9 cellular contexts compared by ENCODE assay signal in genomic region chr16:31107465-31107867, GRCh38. TPM values are rescaled to one million over a fixed set of nuclear protein-coding genes. Genes with fewer than 3 reads are reported as not detected.
DNase-seq lines count a peak whose midpoint lies in the region; ATAC-seq and TF ChIP-seq lines count a peak whose summit lies in the region.
"Had no signal": no experiment of that assay in that cellular context is flagged by ENCODE, and none has a peak within 500 bp of the region (broad histone marks: within the 10 kb centered on the region; RNA-seq: fewer than 3 reads in every experiment).

No MANE protein-coding gene starts in this region.

- H3K27me3 ChIP-seq in KMS-11 (ENCODE audit: insufficient read depth, low read depth) = no peaks in the 10 kb centered on the region

- peak overlapping the region; percentile 67 for H3K4me3 ChIP-seq in KMS-11 (IDR thresholded peaks at IDR 0.05; ENCODE audit: insufficient read depth, low read depth, low read length)

- no peaks in the 10 kb centered on the region for H3K27me3 Mint-ChIP-seq in Calu3 (ENCODE audit: unreplicated experiment)
- peaks cover 20% of the 10 kb centered on the region for H3K27me3 Mint-ChIP-seq in endothelial cell (ENCODE audit: unreplicated experiment)

- H3K4me2 ChIP-seq in KMS-11 = peak overlapping the region; percentile 98

- peaks cover 27% of the 10 kb centered on the region for H3K4me1 Mint-ChIP-seq in Calu3 (ENCODE audit: low read depth, unreplicated experiment)
- H3K4me1 Mint-ChIP-seq in endothelial cell (ENCODE audit: unreplicated experiment) = peaks cover 9% of the 10 kb centered on the region

- H3K27ac Mint-ChIP-seq in Calu3 (ENCODE audit: unreplicated experiment) (no peak overlapping the region), endothelial cell (ENCODE audit: unreplicated experiment) (peak overlapping the region; percentile 80)

- peak overlapping the region; percentile 75 for H2AFZ ChIP-seq in KMS-11 (ENCODE audit: low read depth)

- H3K9me3 Mint-ChIP-seq in Calu3 (ENCODE audit: low read depth, unreplicated experiment) (no peaks in the 10 kb centered on the region), endothelial cell (ENCODE audit: unreplicated experiment) (no peaks in the 10 kb centered on the region)

- H3K36me3 Mint-ChIP-seq in Calu3 (ENCODE audit: insufficient read depth, unreplicated experiment) (peaks cover 35% of the 10 kb centered on the region), endothelial cell (ENCODE audit: low read depth, unreplicated experiment) (peaks cover 24% of the 10 kb centered on the region)

- no peaks in the 10 kb centered on the region for H4K20me1 ChIP-seq in KMS-11 (ENCODE audit: insufficient read depth)

- H3K4me1 ChIP-seq in KMS-11 (ENCODE audit: low read depth, poor library complexity, severe bottlenecking) = peaks cover 21% of the 10 kb centered on the region

- ATAC-seq in GM21360 (IDR thresholded peaks at IDR 0.05; ENCODE audit: unreplicated experiment) = peak; percentile 43

- no peak for TF ChIP-seq CTCF in Calu3 (IDR thresholded peaks at IDR 0.05; ENCODE audit: unreplicated experiment)
- TF ChIP-seq CTCF in KMS-11 (conservative IDR thresholded peaks at IDR 0.05; ENCODE audit: low read depth, low read length) = no peak
- no peak for TF ChIP-seq CTCF in endothelial cell (IDR thresholded peaks at IDR 0.05; ENCODE audit: unreplicated experiment)

- no peaks in the 10 kb centered on the region for H3K36me3 ChIP-seq in KMS-11 (ENCODE audit: insufficient read depth)

- H3K79me2 ChIP-seq in KMS-11 (ENCODE audit: insufficient read depth, low read depth) = peaks cover 14% of the 10 kb centered on the region; the same call in 1 of the 2 replicates

- CTCF ChIA-PET in Calu3 (lab: Charles Lee) = no interaction called here

- intact Hi-C loops in Calu3 (cut with micrococcal nuclease; ENCODE audit: unreplicated experiment) = loop anchor here (5.0 kb wide), 1 partner anchor 40 kb away; no protein-coding TSS in a partner anchor

- H3K27ac ChIP-seq in KMS-11 = peak overlapping the region; percentile 87

- H3K4me3 Mint-ChIP-seq in Calu3 (ENCODE audit: low read depth, unreplicated experiment) (peak overlapping the region; percentile 64), endothelial cell (ENCODE audit: unreplicated experiment) (peak overlapping the region; percentile 97)

- H3K9ac ChIP-seq in KMS-11 = peak overlapping the region; percentile 87

- DNase-seq in Calu3 = no peak
- DNase-seq in endothelial cell (ENCODE audit: low spot score) = no peak
- no peak for DNase-seq in globus pallidus (ENCODE audit: low spot score)
- no peak for DNase-seq in NCI-H2227 treated with DMSO at 0.1 percent for 48 hours (lab: John Stamatoyannopoulos, UW)
- DNase-seq in NOMO-1 (lab: John Stamatoyannopoulos, UW; ENCODE audit: unreplicated experiment in 2 of 2) = no peak
- DNase-seq in medulla oblongata (ENCODE audit: extremely low spot score) = no peak

- no TSS peak for BruUV-seq in Calu3 (replicated peaks; lab: Mats Ljungman, UMichigan)

RNA-seq across cellular contexts. Expression of gene BCKDK, which starts 0.7 kb away (rescaled TPM):
- 49.3 and 52.0 TPM in 2 replicates for total RNA-seq in Calu3 (2022)
- 56.8 TPM for total RNA-seq in endothelial cell (ENCODE audit: unreplicated experiment)

RNA-seq across cellular contexts. Expression of gene KAT8, which starts 10.0 kb away (rescaled TPM):
- total RNA-seq in Calu3 (2022) (66.6 and 69.9 TPM in 2 replicates), endothelial cell (ENCODE audit: unreplicated experiment) (49.7 TPM)

RNA-seq across cellular contexts. Expression of gene VKORC1, which starts 12.9 kb away (rescaled TPM):
- 80.1 and 86.8 TPM in 2 replicates for total RNA-seq in Calu3 (2022)
- 59.6 TPM for total RNA-seq in endothelial cell (ENCODE audit: unreplicated experiment)

RNA-seq across cellular contexts. Expression of gene PRSS53, which starts 18.7 kb away (rescaled TPM):
- total RNA-seq in Calu3 (2022) (4.6 and 7.0 TPM in 2 replicates), endothelial cell (ENCODE audit: unreplicated experiment) (1.8 TPM)

RNA-seq across cellular contexts. Expression of gene PRSS8, which starts 28.1 kb away (rescaled TPM):
- total RNA-seq in Calu3 (2022) = 108 and 138 TPM in 2 replicates
- 3.8 TPM for total RNA-seq in endothelial cell (ENCODE audit: unreplicated experiment)
- total RNA-seq: temporal lobe had no signal
